In the genomic region with DNA sequence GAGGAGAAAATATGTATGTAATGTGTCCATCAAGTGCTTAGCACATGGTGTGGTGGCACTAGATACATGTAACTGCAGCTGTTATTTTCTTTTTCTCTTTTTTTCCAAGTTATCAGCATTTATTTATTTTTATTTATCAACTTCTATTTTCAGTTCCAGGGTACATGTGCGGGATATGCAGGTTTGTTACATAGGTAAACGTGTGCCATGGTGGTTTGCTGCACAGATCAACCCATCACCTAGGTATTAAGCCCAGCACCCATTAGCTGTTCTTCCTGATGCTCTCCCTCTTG, we compare ENCODE assay signal across 9 cellular contexts. TPM values are rescaled to one million over a fixed set of nuclear protein-coding genes. Genes with fewer than 3 reads are reported as not detected.
"Had no signal": no experiment of that assay in that cellular context is flagged by ENCODE, and none has a peak within 500 bp of the region (broad histone marks: within the 10 kb centered on the region; RNA-seq: fewer than 3 reads in every experiment).

No MANE protein-coding gene starts in this region.

RNA-seq across cellular contexts. Expression of a gene that starts 47.9 kb away (rescaled TPM):
- total RNA-seq: activated CD8-positive, alpha-beta T cell treated with anti-CD3 and anti-CD28 coated beads, Interleukin-2, amount 10 ng/mL, durations not matched to agents 7 days and 5 days; activated naive CD4-positive, alpha-beta T cell treated with anti-CD3 and anti-CD28 coated beads, Interleukin-2, amount 50 U/mL, for 72 hours; activated T-helper 1 cell treated with anti-CD3 and anti-CD28 coated beads, Interleukin-12 subunit alpha, Interleukin-12 subunit beta, Interleukin-2, Interleukin-4 antibody, amounts not matched to agents 30 ng/mL and 10 ng/mL and 1 ng/mL, durations not matched to agents 14 hours and 24 hours and 36 hours; ascending aorta; body of pancreas; bronchial epithelial cell; Right ventricle myocardium superior; RPMI7951; SJCRH30 had no signal
